1 cellular context compared by ENCODE assay signal in genomic region chr3:184659797-184660301, GRCh38.
TF ChIP-seq lines count a peak whose summit lies in the region.

No MANE protein-coding gene starts in this region.

TF ChIP-seq in IMR-90, 13 proteins besides CTCF, POLR2A, EP300 and RAD21 (continued from another document):
- TF ChIP-seq RFX5 (IDR thresholded peaks at IDR 0.05; ENCODE audit: low read depth, low read length) (no peak), RCOR1 (IDR thresholded peaks at IDR 0.05; ENCODE audit: insufficient replicate concordance, low read length) (no peak), CHD1 (IDR thresholded peaks at IDR 0.05; ENCODE audit: low read depth, low read length) (no peak), MAFK (IDR thresholded peaks at IDR 0.05; ENCODE audit: low read depth, low read length) (no peak), MAZ (IDR thresholded peaks at IDR 0.05; ENCODE audit: borderline replicate concordance, low read depth, low read length) (no peak), USF2 (IDR thresholded peaks at IDR 0.05; ENCODE audit: low read depth, low read length) (no peak)
